ENCODE assay signal across 1 cellular context in the genomic region with DNA sequence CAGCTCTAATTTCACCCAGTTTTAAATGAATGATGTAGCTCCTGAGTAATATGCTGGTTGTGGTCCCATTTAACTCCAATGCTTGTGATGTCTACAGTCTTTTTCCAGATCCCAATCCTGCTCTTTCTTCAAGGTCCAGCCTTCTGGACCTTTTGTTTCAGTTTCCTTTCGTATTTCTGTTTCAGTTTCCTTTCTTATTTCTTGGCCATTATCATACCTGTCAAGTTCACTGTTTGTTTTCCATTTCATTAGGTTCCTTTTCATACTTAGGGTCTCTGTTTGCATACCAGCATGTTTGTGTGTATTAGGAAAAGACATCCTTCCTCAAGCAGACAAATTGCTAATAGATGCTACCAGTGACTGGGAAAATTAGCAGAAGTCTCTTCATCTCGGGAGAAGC.
TF ChIP-seq lines count a peak whose summit lies in the region.

No MANE protein-coding gene starts in this region.

TF ChIP-seq in HepG2, 621 proteins besides CTCF, POLR2A, EP300 and RAD21:
- TF ChIP-seq HNRNPL (IDR thresholded peaks at IDR 0.05; ENCODE audit: low read depth, low read length) (no peak), ZNF720 (CRISPR knock-in tag; IDR thresholded peaks at IDR 0.05) (no peak), XBP1 (CRISPR knock-in tag; IDR thresholded peaks at IDR 0.05) (no peak), ZBTB49 (CRISPR knock-in tag; IDR thresholded peaks at IDR 0.05; ENCODE audit: borderline replicate concordance) (no peak), ZNF451 (CRISPR knock-in tag; IDR thresholded peaks at IDR 0.05) (no peak), KDM2A (CRISPR knock-in tag; IDR thresholded peaks at IDR 0.05; ENCODE audit: borderline replicate concordance, low read depth) (no peak), ZFP90 (CRISPR knock-in tag; IDR thresholded peaks at IDR 0.05; ENCODE audit: borderline replicate concordance) (no peak)
- TF ChIP-seq, protein P1, sequence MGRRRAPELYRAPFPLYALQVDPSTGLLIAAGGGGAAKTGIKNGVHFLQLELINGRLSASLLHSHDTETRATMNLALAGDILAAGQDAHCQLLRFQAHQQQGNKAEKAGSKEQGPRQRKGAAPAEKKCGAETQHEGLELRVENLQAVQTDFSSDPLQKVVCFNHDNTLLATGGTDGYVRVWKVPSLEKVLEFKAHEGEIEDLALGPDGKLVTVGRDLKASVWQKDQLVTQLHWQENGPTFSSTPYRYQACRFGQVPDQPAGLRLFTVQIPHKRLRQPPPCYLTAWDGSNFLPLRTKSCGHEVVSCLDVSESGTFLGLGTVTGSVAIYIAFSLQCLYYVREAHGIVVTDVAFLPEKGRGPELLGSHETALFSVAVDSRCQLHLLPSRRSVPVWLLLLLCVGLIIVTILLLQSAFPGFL (CRISPR knock-in tag; IDR thresholded peaks at IDR 0.05): no peak
- TF ChIP-seq, protein P2, sequence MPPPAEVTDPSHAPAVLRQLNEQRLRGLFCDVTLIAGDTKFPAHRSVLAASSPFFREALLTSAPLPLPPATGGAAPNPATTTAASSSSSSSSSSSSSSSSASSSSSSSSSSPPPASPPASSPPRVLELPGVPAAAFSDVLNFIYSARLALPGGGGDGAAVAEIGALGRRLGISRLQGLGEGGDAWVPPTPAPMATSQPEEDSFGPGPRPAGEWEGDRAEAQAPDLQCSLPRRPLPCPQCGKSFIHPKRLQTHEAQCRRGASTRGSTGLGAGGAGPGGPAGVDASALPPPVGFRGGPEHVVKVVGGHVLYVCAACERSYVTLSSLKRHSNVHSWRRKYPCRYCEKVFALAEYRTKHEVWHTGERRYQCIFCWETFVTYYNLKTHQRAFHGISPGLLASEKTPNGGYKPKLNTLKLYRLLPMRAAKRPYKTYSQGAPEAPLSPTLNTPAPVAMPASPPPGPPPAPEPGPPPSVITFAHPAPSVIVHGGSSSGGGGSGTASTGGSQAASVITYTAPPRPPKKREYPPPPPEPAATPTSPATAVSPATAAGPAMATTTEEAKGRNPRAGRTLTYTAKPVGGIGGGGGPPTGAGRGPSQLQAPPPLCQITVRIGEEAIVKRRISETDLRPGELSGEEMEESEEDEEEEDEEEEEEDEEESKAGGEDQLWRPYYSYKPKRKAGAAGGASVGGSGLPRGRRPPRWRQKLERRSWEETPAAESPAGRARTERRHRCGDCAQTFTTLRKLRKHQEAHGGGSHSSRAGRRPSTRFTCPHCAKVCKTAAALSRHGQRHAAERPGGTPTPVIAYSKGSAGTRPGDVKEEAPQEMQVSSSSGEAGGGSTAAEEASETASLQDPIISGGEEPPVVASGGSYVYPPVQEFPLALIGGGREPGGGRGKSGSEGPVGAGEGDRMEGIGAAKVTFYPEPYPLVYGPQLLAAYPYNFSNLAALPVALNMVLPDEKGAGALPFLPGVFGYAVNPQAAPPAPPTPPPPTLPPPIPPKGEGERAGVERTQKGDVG (CRISPR knock-in tag; IDR thresholded peaks at IDR 0.05; ENCODE audit: borderline replicate concordance): no peak
TF ChIP-seq in HepG2: peak in this region for 0.
